18 cellular contexts compared by ENCODE assay signal in genomic region chr16:49637933-49638695, GRCh38.
"Had no signal": no experiment of that assay in that cellular context is flagged by ENCODE, and none has a peak within 500 bp of the region (broad histone marks: within the 10 kb centered on the region; RNA-seq: fewer than 3 reads in every experiment).

No MANE protein-coding gene starts in this region.

- H3K27ac Mint-ChIP-seq: activated naive CD4-positive, alpha-beta T cell treated with anti-CD3 and anti-CD28 coated beads, Interleukin-2, amount 50 U/mL, for 24 hours; naive thymus-derived CD4-positive, alpha-beta T cell; T-helper 1 cell treated with Interleukin-12 subunit alpha and Interleukin-12 subunit beta and Interleukin-4 antibody, amounts not matched to agents 30 μg/mL and 1 μg/mL, for 36 hours had no signal

- DNase-seq: activated CD4-positive, alpha-beta T cell treated with anti-CD3 and anti-CD28 coated beads for 1 hour; activated CD8-positive, alpha-beta memory T cell treated with anti-CD3 and anti-CD28 coated beads for 24 hours; activated CD8-positive, alpha-beta memory T cell treated with anti-CD3 and anti-CD28 coated beads, Interleukin-2, amount 50 U/mL, for 48 hours; activated gamma-delta T cell; dermis blood vessel endothelial cell; effector memory CD4-positive, alpha-beta T cell; esophagus squamous epithelium; mesendoderm; naive thymus-derived CD4-positive, alpha-beta T cell; occipital lobe; stimulated activated naive CD8-positive, alpha-beta T cell treated with anti-CD3 and anti-CD28 coated beads, Interleukin-15, Interleukin-2, amounts not matched to agents 100 U/mL and 50 U/mL, for 24 hours; substantia nigra; transverse colon; uterus had no signal

- H3K27me3 ChIP-seq: ascending aorta, transverse colon, uterus had no signal

- H3K4me3 ChIP-seq: ascending aorta, esophagus squamous epithelium, prostate gland, transverse colon, uterus had no signal

- H3K4me1 Mint-ChIP-seq: activated naive CD4-positive, alpha-beta T cell treated with anti-CD3 and anti-CD28 coated beads, Interleukin-2, amount 50 U/mL, for 24 hours had no signal

- H3K36me3 Mint-ChIP-seq: activated naive CD4-positive, alpha-beta T cell treated with anti-CD3 and anti-CD28 coated beads, Interleukin-2, amount 50 U/mL, for 24 hours; naive thymus-derived CD4-positive, alpha-beta T cell had no signal

- H3K36me3 ChIP-seq: prostate gland, transverse colon, uterus had no signal

- H3K9me3 Mint-ChIP-seq: activated naive CD4-positive, alpha-beta T cell treated with anti-CD3 and anti-CD28 coated beads, Interleukin-2, amount 50 U/mL, for 24 hours; T-helper 1 cell treated with Interleukin-12 subunit alpha and Interleukin-12 subunit beta and Interleukin-4 antibody, amounts not matched to agents 30 μg/mL and 1 μg/mL, for 36 hours had no signal

- ATAC-seq: naive thymus-derived CD4-positive, alpha-beta T cell; stimulated activated naive CD8-positive, alpha-beta T cell treated with anti-CD3 and anti-CD28 coated beads, Interleukin-15, Interleukin-2, amounts not matched to agents 100 U/mL and 50 U/mL, for 24 hours had no signal

- H3K9me3 ChIP-seq: ascending aorta, esophagus squamous epithelium, prostate gland, transverse colon, uterus had no signal

- H3K27ac ChIP-seq: prostate gland, uterus had no signal

- H3K4me1 ChIP-seq: prostate gland had no signal

- H3K4me3 Mint-ChIP-seq: activated naive CD4-positive, alpha-beta T cell treated with anti-CD3 and anti-CD28 coated beads, Interleukin-2, amount 50 U/mL, for 24 hours; naive thymus-derived CD4-positive, alpha-beta T cell; T-helper 1 cell treated with Interleukin-12 subunit alpha and Interleukin-12 subunit beta and Interleukin-4 antibody, amounts not matched to agents 30 μg/mL and 1 μg/mL, for 36 hours had no signal
